Comparison of ENCODE assay signal across 8 cellular contexts in the genomic region with DNA sequence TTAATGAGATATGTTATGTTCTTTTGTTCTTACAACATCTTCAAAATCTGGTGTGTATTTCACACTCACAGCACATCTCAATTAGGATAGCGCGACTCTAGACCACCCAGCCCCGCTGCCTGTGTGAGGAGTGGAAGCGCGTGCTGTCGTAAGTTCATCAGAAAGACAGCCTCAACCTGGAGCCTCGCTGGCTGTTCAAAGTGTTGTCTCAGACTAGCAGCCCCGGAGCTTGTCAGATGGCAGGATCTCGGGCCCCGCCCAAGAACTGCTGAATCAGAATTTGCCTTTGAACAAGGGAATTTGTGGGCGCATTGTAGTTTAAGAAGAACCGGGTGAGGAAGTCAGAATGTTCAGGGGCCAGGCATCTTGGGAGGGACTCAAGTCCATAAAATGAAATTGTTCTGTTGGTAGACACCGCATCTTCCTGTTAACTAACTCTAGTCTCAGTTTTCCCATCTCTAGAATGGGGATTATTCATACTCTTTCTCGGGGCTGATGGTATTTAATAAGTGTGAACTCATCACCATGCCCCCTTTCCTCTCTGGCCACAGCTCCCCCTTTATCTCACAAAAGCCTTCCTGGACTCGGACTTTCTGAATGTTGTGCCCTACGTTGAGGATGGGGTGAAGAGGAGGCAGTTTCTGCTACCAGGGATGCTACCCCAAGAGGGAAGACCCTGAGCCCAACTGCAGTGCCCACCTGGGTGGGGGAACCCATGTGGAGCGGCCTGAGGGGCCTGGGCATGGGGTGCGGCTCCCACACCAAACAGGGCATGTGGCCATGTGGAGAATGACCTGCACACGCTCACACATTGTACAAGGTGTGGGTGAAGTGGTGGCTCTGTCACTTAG. TPM values are rescaled to one million over a fixed set of nuclear protein-coding genes. Genes with fewer than 3 reads are reported as not detected.
A peak's percentile ranks its signal among the peaks of the same experiment; 100 is the strongest.
DNase-seq lines count a peak whose midpoint lies in the region; ATAC-seq and TF ChIP-seq lines count a peak whose summit lies in the region.

No MANE protein-coding gene starts in this region.

- H3K27me3 Mint-ChIP-seq in T-helper 2 cell treated with Interferon-gamma antibody and Interleukin-4, amounts not matched to agents 5 μg/mL and 100 μg/mL, for 36 hours (ENCODE audit: low read depth) = no peaks in the 10 kb centered on the region
- no peaks in the 10 kb centered on the region for H3K27me3 Mint-ChIP-seq in activated T-helper 1 cell treated with anti-CD3 and anti-CD28 coated beads, Interleukin-12 subunit alpha, Interleukin-12 subunit beta, Interleukin-2, Interleukin-4 antibody, amounts not matched to agents 30 ng/mL and 10 ng/mL and 1 ng/mL, durations not matched to agents 14 hours and 24 hours and 36 hours (ENCODE audit: insufficient read depth)
- no peaks in the 10 kb centered on the region for H3K27me3 Mint-ChIP-seq in mesothelial cell of epicardium (ENCODE audit: low read depth)
- H3K27me3 Mint-ChIP-seq in stimulated activated naive B cell treated with anti-CD40 and anti-IgM and Interleukin-4, amounts not matched to agents 10 μg/mL and 1 μg/mL and 100 μg/mL, for 72 hours = no peaks in the 10 kb centered on the region

- peak in 1 of 2 donors; percentile 6 for ATAC-seq in stimulated activated naive B cell treated with anti-CD40 and anti-IgM and Interleukin-4, amounts not matched to agents 10 μg/mL and 1 μg/mL and 100 μg/mL, for 72 hours (replicated peaks)
- ATAC-seq in GM19452 (IDR thresholded peaks at IDR 0.05; ENCODE audit: unreplicated experiment) = no peak

- H3K4me1 Mint-ChIP-seq in T-helper 2 cell treated with Interferon-gamma antibody and Interleukin-4, amounts not matched to agents 5 μg/mL and 100 μg/mL, for 36 hours (ENCODE audit: low read depth) = peaks cover 76% of the 10 kb centered on the region
- peaks cover 93% of the 10 kb centered on the region for H3K4me1 Mint-ChIP-seq in activated T-helper 1 cell treated with anti-CD3 and anti-CD28 coated beads, Interleukin-12 subunit alpha, Interleukin-12 subunit beta, Interleukin-2, Interleukin-4 antibody, amounts not matched to agents 30 ng/mL and 10 ng/mL and 1 ng/mL, durations not matched to agents 14 hours and 24 hours and 36 hours (ENCODE audit: low read depth)
- H3K4me1 Mint-ChIP-seq in mesothelial cell of epicardium = peaks cover 22% of the 10 kb centered on the region
- H3K4me1 Mint-ChIP-seq in stimulated activated naive B cell treated with anti-CD40 and anti-IgM and Interleukin-4, amounts not matched to agents 10 μg/mL and 1 μg/mL and 100 μg/mL, for 72 hours = peaks cover 59 to 90% of the 10 kb centered on the region in 2 donors

- intact Hi-C loops in activated T-helper 1 cell treated with anti-CD3 and anti-CD28 coated beads, Interleukin-12 subunit alpha, Interleukin-12 subunit beta, Interleukin-2, Interleukin-4 antibody, amounts not matched to agents 30 ng/mL and 10 ng/mL and 1 ng/mL, durations not matched to agents 14 hours and 24 hours and 36 hours (cut with micrococcal nuclease) = loop anchor here (10.0 kb wide), 1 partner anchor 525 kb away; a partner anchor contains a TSS

- peak; percentile 84 for DNase-seq in T-helper 2 cell treated with Interferon-gamma antibody and Interleukin-4, amounts not matched to agents 5 μg/mL and 100 μg/mL, for 36 hours (ENCODE audit: low spot score)
- peak; percentile 76 for DNase-seq in activated T-helper 1 cell treated with anti-CD3 and anti-CD28 coated beads, Interleukin-12 subunit alpha, Interleukin-12 subunit beta, Interleukin-2, Interleukin-4 antibody, amounts not matched to agents 30 ng/mL and 10 ng/mL and 1 ng/mL, durations not matched to agents 14 hours and 24 hours and 36 hours (ENCODE audit: low spot score)
- DNase-seq in mesothelial cell of epicardium (ENCODE audit: low spot score in 2 of 2, unreplicated experiment in 2 of 2) (no peak), DMS53 treated with DMSO at 0.1 percent for 48 hours (lab: John Stamatoyannopoulos, UW; ENCODE audit: unreplicated experiment) (no peak), NCI-H446 (lab: John Stamatoyannopoulos, UW) (no peak), GDM1 (lab: John Stamatoyannopoulos, UW) (no peak)
- no peak for DNase-seq in stimulated activated naive B cell treated with anti-CD40 and anti-IgM and Interleukin-4, amounts not matched to agents 10 μg/mL and 1 μg/mL and 100 μg/mL, for 72 hours

- no peaks in the 10 kb centered on the region for H3K9me3 Mint-ChIP-seq in T-helper 2 cell treated with Interferon-gamma antibody and Interleukin-4, amounts not matched to agents 5 μg/mL and 100 μg/mL, for 36 hours
- no peaks in the 10 kb centered on the region for H3K9me3 Mint-ChIP-seq in activated T-helper 1 cell treated with anti-CD3 and anti-CD28 coated beads, Interleukin-12 subunit alpha, Interleukin-12 subunit beta, Interleukin-2, Interleukin-4 antibody, amounts not matched to agents 30 ng/mL and 10 ng/mL and 1 ng/mL, durations not matched to agents 14 hours and 24 hours and 36 hours
- H3K9me3 Mint-ChIP-seq in mesothelial cell of epicardium = no peaks in the 10 kb centered on the region
- H3K9me3 Mint-ChIP-seq in stimulated activated naive B cell treated with anti-CD40 and anti-IgM and Interleukin-4, amounts not matched to agents 10 μg/mL and 1 μg/mL and 100 μg/mL, for 72 hours = no peaks in the 10 kb centered on the region

- no peaks in the 10 kb centered on the region for H3K36me3 Mint-ChIP-seq in T-helper 2 cell treated with Interferon-gamma antibody and Interleukin-4, amounts not matched to agents 5 μg/mL and 100 μg/mL, for 36 hours (ENCODE audit: low read depth)
- H3K36me3 Mint-ChIP-seq in activated T-helper 1 cell treated with anti-CD3 and anti-CD28 coated beads, Interleukin-12 subunit alpha, Interleukin-12 subunit beta, Interleukin-2, Interleukin-4 antibody, amounts not matched to agents 30 ng/mL and 10 ng/mL and 1 ng/mL, durations not matched to agents 14 hours and 24 hours and 36 hours (ENCODE audit: low read depth) = peaks cover under 1% of the 10 kb centered on the region
- no peaks in the 10 kb centered on the region for H3K36me3 Mint-ChIP-seq in mesothelial cell of epicardium
- H3K36me3 Mint-ChIP-seq in stimulated activated naive B cell treated with anti-CD40 and anti-IgM and Interleukin-4, amounts not matched to agents 10 μg/mL and 1 μg/mL and 100 μg/mL, for 72 hours = peaks cover 0 to 1% of the 10 kb centered on the region in 2 donors

- peak overlapping the region; percentile 94 for H3K27ac Mint-ChIP-seq in T-helper 2 cell treated with Interferon-gamma antibody and Interleukin-4, amounts not matched to agents 5 μg/mL and 100 μg/mL, for 36 hours
- peak overlapping the region; percentile 87 for H3K27ac Mint-ChIP-seq in activated T-helper 1 cell treated with anti-CD3 and anti-CD28 coated beads, Interleukin-12 subunit alpha, Interleukin-12 subunit beta, Interleukin-2, Interleukin-4 antibody, amounts not matched to agents 30 ng/mL and 10 ng/mL and 1 ng/mL, durations not matched to agents 14 hours and 24 hours and 36 hours
- peak overlapping the region; percentile 8 for H3K27ac Mint-ChIP-seq in mesothelial cell of epicardium
- H3K27ac Mint-ChIP-seq in stimulated activated naive B cell treated with anti-CD40 and anti-IgM and Interleukin-4, amounts not matched to agents 10 μg/mL and 1 μg/mL and 100 μg/mL, for 72 hours = peak overlapping the region; percentile 53

- no peak for TF ChIP-seq CTCF in mesothelial cell of epicardium (IDR thresholded peaks at IDR 0.05; ENCODE audit: unreplicated experiment)

- H3K4me3 Mint-ChIP-seq in T-helper 2 cell treated with Interferon-gamma antibody and Interleukin-4, amounts not matched to agents 5 μg/mL and 100 μg/mL, for 36 hours = peak overlapping the region; percentile 74
- H3K4me3 Mint-ChIP-seq in activated T-helper 1 cell treated with anti-CD3 and anti-CD28 coated beads, Interleukin-12 subunit alpha, Interleukin-12 subunit beta, Interleukin-2, Interleukin-4 antibody, amounts not matched to agents 30 ng/mL and 10 ng/mL and 1 ng/mL, durations not matched to agents 14 hours and 24 hours and 36 hours = peak overlapping the region; percentile 77
- no peak overlapping the region for H3K4me3 Mint-ChIP-seq in mesothelial cell of epicardium
- H3K4me3 Mint-ChIP-seq in stimulated activated naive B cell treated with anti-CD40 and anti-IgM and Interleukin-4, amounts not matched to agents 10 μg/mL and 1 μg/mL and 100 μg/mL, for 72 hours = peak overlapping the region in 1 of 2 donors; percentile 26

RNA-seq across cellular contexts. Expression of a gene that starts 40.4 kb away (rescaled TPM):
- total RNA-seq in activated T-helper 1 cell treated with anti-CD3 and anti-CD28 coated beads, Interleukin-12 subunit alpha, Interleukin-12 subunit beta, Interleukin-2, Interleukin-4 antibody, amounts not matched to agents 30 ng/mL and 10 ng/mL and 1 ng/mL, durations not matched to agents 14 hours and 24 hours and 36 hours = 449 and 458 TPM in 2 replicates
- 31.9 to 37.6 TPM (median 35.4 TPM) in 3 replicates for total RNA-seq in mesothelial cell of epicardium

Comparison
In these comparisons a context has a peak if more than half of its experiments do, and no peak if none do; other contexts are left out.
1. DNase-seq: peak in T-helper 2 cell treated with Interferon-gamma antibody and Interleukin-4, amounts not matched to agents 5 μg/mL and 100 μg/mL, for 36 hours (single experiment) and activated T-helper 1 cell treated with anti-CD3 and anti-CD28 coated beads, Interleukin-12 subunit alpha, Interleukin-12 subunit beta, Interleukin-2, Interleukin-4 antibody, amounts not matched to agents 30 ng/mL and 10 ng/mL and 1 ng/mL, durations not matched to agents 14 hours and 24 hours and 36 hours (single experiment); none in mesothelial cell of epicardium (0 of 2), stimulated activated naive B cell treated with anti-CD40 and anti-IgM and Interleukin-4, amounts not matched to agents 10 μg/mL and 1 μg/mL and 100 μg/mL, for 72 hours (single experiment), DMS53 treated with DMSO at 0.1 percent for 48 hours (single experiment), NCI-H446 (0 of 2) and GDM1 (single experiment).
2. H3K27ac Mint-ChIP-seq: peak in every context shown above with its lines; median percentile 94 in T-helper 2 cell treated with Interferon-gamma antibody and Interleukin-4, amounts not matched to agents 5 μg/mL and 100 μg/mL, for 36 hours; 87 in activated T-helper 1 cell treated with anti-CD3 and anti-CD28 coated beads, Interleukin-12 subunit alpha, Interleukin-12 subunit beta, Interleukin-2, Interleukin-4 antibody, amounts not matched to agents 30 ng/mL and 10 ng/mL and 1 ng/mL, durations not matched to agents 14 hours and 24 hours and 36 hours; 53 in stimulated activated naive B cell treated with anti-CD40 and anti-IgM and Interleukin-4, amounts not matched to agents 10 μg/mL and 1 μg/mL and 100 μg/mL, for 72 hours; 8 in mesothelial cell of epicardium.
3. RNA of a gene that starts 40.4 kb away (total RNA-seq): 449 to 458 TPM in activated T-helper 1 cell treated with anti-CD3 and anti-CD28 coated beads, Interleukin-12 subunit alpha, Interleukin-12 subunit beta, Interleukin-2, Interleukin-4 antibody, amounts not matched to agents 30 ng/mL and 10 ng/mL and 1 ng/mL, durations not matched to agents 14 hours and 24 hours and 36 hours; 31.9 to 37.6 TPM in mesothelial cell of epicardium; every median in the first group is over 10 times any median in the second.